15 cellular contexts compared by ENCODE assay signal in genomic region chr22:38037367-38038150, GRCh38. TPM values are rescaled to one million over a fixed set of nuclear protein-coding genes. Genes with fewer than 3 reads are reported as not detected.
DNase-seq lines count a peak whose midpoint lies in the region; ATAC-seq and TF ChIP-seq lines count a peak whose summit lies in the region.
"Not testable (repeated sequence)": the region's sequence is repeated elsewhere in the genome, so short reads cannot be mapped to it uniquely, and the experiment has no call there.
"Had no signal": no experiment of that assay in that cellular context is flagged by ENCODE, and none has a peak within 500 bp of the region (broad histone marks: within the 10 kb centered on the region; RNA-seq: fewer than 3 reads in every experiment).

No MANE protein-coding gene starts in this region.

- not testable (repeated sequence) for H3K4me1 ChIP-seq in HEK293 (ENCODE audit: control insufficient read depth, insufficient read depth, low read length)
- H3K4me1 ChIP-seq in gastroesophageal sphincter (peaks cover 4 to 51% (median 14%) of the 10 kb centered on the region in 3 donors), neuronal stem cell (ENCODE audit: control insufficient read depth in 2 of 2, insufficient read depth in 1 of 2, low read depth in 1 of 2, low read length in 2 of 2) (peaks cover 28 to 36% of the 10 kb centered on the region in 2 donors), tibial nerve (peaks cover 0 to 98% (median 45%) of the 10 kb centered on the region in 4 donors)

- H2BK5ac ChIP-seq in neuronal stem cell (ENCODE audit: low read length) = not testable (repeated sequence)

- H2BK12ac ChIP-seq in neuronal stem cell (ENCODE audit: low read length) = not testable (repeated sequence)

- H3K4ac ChIP-seq in neuronal stem cell (ENCODE audit: low read length) = not testable (repeated sequence)

- WGBS in gastroesophageal sphincter (ENCODE audit: low coverage in 1 of 2), 2 donors = 66 to 82% methylated on average over 6 to 12 of the region's 13 CpGs
- WGBS in neuronal stem cell (ENCODE audit: extremely low coverage in 2 of 2, insufficient read length in 2 of 2, insufficient replicate concordance in 1 of 2), 2 donors = no CpG with 5 or more reads among the region's 13 CpGs
- 56 to 67% methylated on average over 13 of the region's 13 CpGs for WGBS in tibial nerve, 2 donors

- not testable (repeated sequence) for H3K79me1 ChIP-seq in neuronal stem cell (ENCODE audit: low read depth, low read length)

- not testable (repeated sequence) for TF ChIP-seq POLR2A in gastroesophageal sphincter (IDR thresholded peaks at IDR 0.05); tibial nerve (IDR thresholded peaks at IDR 0.05)

- CTCF ChIA-PET in HEK293 (lab: Yijun Ruan, JAX) = interaction anchor here (0.7 to 2.2 kb wide), 3 partner anchors 9 to 535 kb away, joined by 3 to 14 read pairs (median 8); no protein-coding TSS in a partner anchor

- not testable (repeated sequence) for H3K9ac ChIP-seq in neuronal stem cell (ENCODE audit: low read depth, low read length, poor library complexity)

- not testable (repeated sequence) for H2BK120ac ChIP-seq in neuronal stem cell (ENCODE audit: low read depth, low read length)

- DNase-seq in caudate nucleus (lab: John Stamatoyannopoulos, UW) (peak in 1 of 61 donors; percentile 43), substantia nigra (lab: John Stamatoyannopoulos, UW) (peak in 1 of 49 donors; percentile 48)
- DNase-seq in neuronal stem cell (ENCODE audit: low spot score); tibial nerve (ENCODE audit: low spot score in 2 of 2): not testable (repeated sequence)

- H3K27ac ChIP-seq in HEK293 (ENCODE audit: extremely low read depth, low read depth, low read length); neuronal stem cell (replicated peaks; ENCODE audit: low read length): not testable (repeated sequence)
- H3K27ac ChIP-seq in angular gyrus (ENCODE audit: low read depth, low read length) (peak overlapping the region; percentile 99), caudate nucleus (ENCODE audit: low read depth, low read length) (peak overlapping the region; percentile 99), gastroesophageal sphincter (peak overlapping the region in 3 of 4 donors; percentile 70 to 80 (median 73)), layer of hippocampus (ENCODE audit: low read depth, low read length) (peak overlapping the region; percentile 99), substantia nigra (ENCODE audit: low read depth, low read length, poor library complexity, severe bottlenecking) (peak overlapping the region; percentile 100), tibial nerve (peak overlapping the region; percentile 79 to 96 (median 90))

- not testable (repeated sequence) for H2BK15ac ChIP-seq in neuronal stem cell (ENCODE audit: low read length)

- H3K4me2 ChIP-seq in neuronal stem cell (ENCODE audit: insufficient read depth, low read length, poor library complexity, severe bottlenecking) = not testable (repeated sequence)

- not testable (repeated sequence) for H2AK5ac ChIP-seq in neuronal stem cell (ENCODE audit: low read depth, low read length)

- not testable (repeated sequence) for H3K4me3 ChIP-seq in HEK293 (ENCODE audit: low read depth, low read length); gastroesophageal sphincter; neuronal stem cell (ENCODE audit: low read length in 2 of 2); tibial nerve

- peak overlapping the region; percentile 4 for H3K18ac ChIP-seq in neuronal stem cell (ENCODE audit: low read length)

- not testable (repeated sequence) for H4K8ac ChIP-seq in neuronal stem cell (ENCODE audit: low read depth, low read length)

- not testable (repeated sequence) for TF ChIP-seq CTCF in HEK293 (tag by site-specific recombination; IDR thresholded peaks at IDR 0.05); gastroesophageal sphincter (IDR thresholded peaks at IDR 0.05); tibial nerve (IDR thresholded peaks at IDR 0.05)

- H3K27me3 ChIP-seq in gastroesophageal sphincter; layer of hippocampus (ENCODE audit: control insufficient read depth, insufficient read depth, low read length); neuronal stem cell (ENCODE audit: control insufficient read depth in 3 of 3, insufficient read depth in 3 of 3, low read depth in 1 of 3, low read length in 3 of 3); tibial nerve: not testable (repeated sequence)

- H3K14ac ChIP-seq in neuronal stem cell (ENCODE audit: low read length) = not testable (repeated sequence)

- POLR2A ChIA-PET in HEK293 (lab: Yijun Ruan, JAX) = interaction anchor here (0.6 kb wide), 3 partner anchors 17 to 1415 kb away, joined by 8 read pairs; no protein-coding TSS in a partner anchor

- not testable (repeated sequence) for H3K9me3 ChIP-seq in HEK293 (ENCODE audit: control insufficient read depth, insufficient read depth, low read depth, low read length); gastroesophageal sphincter; neuronal stem cell (replicated peaks in 1 of 2; ENCODE audit: control insufficient read depth in 2 of 2, insufficient read depth in 1 of 2, low read depth in 1 of 2, low read length in 2 of 2); tibial nerve

- not testable (repeated sequence) for H2AFZ ChIP-seq in neuronal stem cell (ENCODE audit: low read length)

- not testable (repeated sequence) for H3K23ac ChIP-seq in neuronal stem cell (ENCODE audit: low read depth, low read length, poor library complexity)

- H4K91ac ChIP-seq in neuronal stem cell (ENCODE audit: low read depth, low read length, poor library complexity) = not testable (repeated sequence)

- ATAC-seq in gastroesophageal sphincter = not testable (repeated sequence)

- H3K36me3 ChIP-seq in HEK293 (ENCODE audit: control insufficient read depth in 2 of 2, insufficient read depth in 1 of 2, low read length in 2 of 2); gastroesophageal sphincter; neuronal stem cell (replicated peaks in 1 of 2; ENCODE audit: control insufficient read depth in 2 of 2, insufficient read depth in 2 of 2, low read length in 2 of 2); tibial nerve: not testable (repeated sequence)

- not testable (repeated sequence) for TF ChIP-seq EP300 in gastroesophageal sphincter (IDR thresholded peaks at IDR 0.05); tibial nerve (IDR thresholded peaks at IDR 0.05)

TF ChIP-seq in HEK293, 187 proteins besides CTCF, POLR2A, EP300 and RAD21:
- peak; percentile 90 for TF ChIP-seq ZNF121 (tag by site-specific recombination; IDR thresholded peaks at IDR 0.05)
TF ChIP-seq in HEK293: peak in this region for 1; not testable (repeated sequence) for 186.

RNA-seq across cellular contexts. Expression of gene PICK1, which starts 19.6 kb away (rescaled TPM):
- total RNA-seq in gastroesophageal sphincter = 10 to 100 TPM; 20.3 to 35.3 (median 25.7) TPM
- polyA plus RNA-seq in neuronal stem cell (2013, experiment 1 of 2) = 8.4 TPM
- 8.2 TPM for polyA plus RNA-seq in neuronal stem cell (2013, experiment 2 of 2)
- 10 to 100 TPM; 32.1 to 49.8 (median 44.2) TPM for total RNA-seq in tibial nerve

RNA-seq across cellular contexts. Expression of gene SLC16A8, which starts 46.4 kb away (rescaled TPM):
- total RNA-seq in gastroesophageal sphincter = not detected
- polyA plus RNA-seq in neuronal stem cell (2013, experiment 1 of 2) = 1.3 TPM
- 0.91 TPM for polyA plus RNA-seq in neuronal stem cell (2013, experiment 2 of 2)
- total RNA-seq in tibial nerve = 1 to 10 TPM in 3 of 4 donors, under 1 TPM in 1; 0.98 to 1.8 (median 1.4) TPM
- total RNA-seq: A673; Calu3; CD4-positive, alpha-beta memory T cell; HFFc6; HT1080 had no signal
- polyA plus RNA-seq: AG04450; CD14-positive monocyte; CD4-positive, alpha-beta memory T cell had no signal

RNA-seq across cellular contexts. Expression of gene SOX10, which starts 53.2 kb away (rescaled TPM):
- total RNA-seq in gastroesophageal sphincter (10 to 100 TPM in 1 of 4 donors, 1 to 10 TPM in 3; 6.9 to 16.0 (median 9.2) TPM), tibial nerve (10 to 100 TPM; 59.9 to 94.0 (median 84.2) TPM)
- polyA plus RNA-seq in neuronal stem cell (2013, experiment 1 of 2) = 1.5 TPM
- polyA plus RNA-seq in neuronal stem cell (2013, experiment 2 of 2) = 1.4 TPM
- total RNA-seq: A673; Calu3; CD4-positive, alpha-beta memory T cell; HFFc6; HT1080 had no signal
- polyA plus RNA-seq: AG04450; CD14-positive monocyte; CD4-positive, alpha-beta memory T cell had no signal
